30 cellular contexts compared by ENCODE assay signal in the genomic region with DNA sequence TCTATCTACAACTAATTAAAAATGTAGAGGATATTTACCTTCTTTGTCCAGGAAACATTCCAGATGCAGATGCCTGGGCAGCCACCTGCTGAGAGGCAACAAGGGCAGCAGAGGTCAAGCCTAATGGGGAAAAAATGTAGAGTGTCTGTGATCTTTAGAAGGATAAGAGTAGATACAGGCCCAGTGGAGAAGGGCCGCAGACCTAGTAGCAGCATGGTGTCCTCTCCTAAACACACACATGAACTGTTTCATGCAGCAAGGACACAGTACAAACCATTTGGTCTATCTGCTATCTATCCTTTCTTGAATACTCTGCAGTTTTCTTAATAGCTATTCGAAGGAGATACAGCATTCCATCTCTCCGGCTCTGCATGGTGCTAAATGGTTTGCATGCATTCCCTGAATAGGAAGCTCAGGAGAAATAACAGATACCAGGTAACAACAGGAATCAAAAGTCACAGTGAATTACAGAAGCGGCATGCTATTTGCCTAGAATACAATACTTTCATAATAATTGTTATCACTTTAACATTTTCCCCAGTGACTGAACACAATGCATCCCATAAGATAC.
A peak's percentile ranks its signal among the peaks of the same experiment; 100 is the strongest.
DNase-seq lines count a peak whose midpoint lies in the region; ATAC-seq and TF ChIP-seq lines count a peak whose summit lies in the region.
"Had no signal": no experiment of that assay in that cellular context is flagged by ENCODE, and none has a peak within 500 bp of the region (broad histone marks: within the 10 kb centered on the region; RNA-seq: fewer than 3 reads in every experiment).

No MANE protein-coding gene starts in this region.

- H3K4me3 ChIP-seq in upper lobe of right lung (no peak overlapping the region), prostate gland (no peak overlapping the region)
- H3K4me3 ChIP-seq: ascending aorta, esophagus muscularis mucosa, heart right ventricle, ovary, SJCRH30, upper lobe of left lung had no signal

- H3K9me3 ChIP-seq in upper lobe of right lung (no peaks in the 10 kb centered on the region), prostate gland (no peaks in the 10 kb centered on the region)
- H3K9me3 ChIP-seq: ascending aorta, esophagus muscularis mucosa, ovary, upper lobe of left lung had no signal

- intact Hi-C loops in upper lobe of right lung (cut with DNase I): no loop called here
- intact Hi-C loops in prostate gland (cut with DNase I): no loop called here

- H3K36me3 ChIP-seq in upper lobe of right lung (peaks cover 37% of the 10 kb centered on the region), prostate gland (no peaks in the 10 kb centered on the region)
- H3K36me3 ChIP-seq: ovary had no signal

- DNase-seq in DMS53 (lab: John Stamatoyannopoulos, UW): peak; percentile 41
- no peak for DNase-seq in DMS53 treated with DMSO at 0.1 percent for 48 hours (lab: John Stamatoyannopoulos, UW; ENCODE audit: unreplicated experiment)
- peak; percentile 86 for DNase-seq in SK-N-DZ (ENCODE audit: low spot score)
- peak; percentile 85 for DNase-seq in islet precursor cell
- no peak for DNase-seq in upper lobe of right lung
- no peak for DNase-seq in prostate gland (ENCODE audit: low spot score)
- DNase-seq in COLO829 (ENCODE audit: low spot score): no peak
- DNase-seq: activated CD8-positive, alpha-beta T cell treated with anti-CD3 and anti-CD28 coated beads, Interleukin-2, amount 10 ng/mL, durations not matched to agents 7 days and 5 days; activated effector memory CD4-positive, alpha-beta T cell treated with Interleukin-2 at 50 U/mL for 16 hours; activated naive CD8-positive, alpha-beta T cell treated with anti-CD3 and anti-CD28 coated beads for 36 hours; Calu3; cortex of kidney; foreskin keratinocyte; heart right ventricle; left ventricle myocardium superior; midbrain; naive thymus-derived CD4-positive, alpha-beta T cell; NCI-H1092 treated with DMSO at 0.1 percent for 48 hours; NCI-H2029; NCI-H226; NCI-H69; ovary; SJCRH30; T-helper 1 cell; upper lobe of left lung had no signal

- H3K27ac ChIP-seq in upper lobe of right lung (no peak overlapping the region), prostate gland (no peak overlapping the region)
- H3K27ac ChIP-seq: 22Rv1, ascending aorta, esophagus muscularis mucosa, foreskin keratinocyte, heart right ventricle, ovary, SJCRH30, upper lobe of left lung had no signal

- ATAC-seq in upper lobe of right lung (peak; percentile 28), HG03159 (IDR thresholded peaks at IDR 0.05; ENCODE audit: unreplicated experiment) (no peak)
- ATAC-seq: activated CD4-positive, CD25-positive, alpha-beta regulatory T cell treated with anti-CD3 and anti-CD28 coated beads, Interleukin-2, amount 50 U/mL, for 24 hours; activated CD8-positive, alpha-beta T cell treated with anti-CD3 and anti-CD28 coated beads, Interleukin-2, amount 10 ng/mL, durations not matched to agents 7 days and 5 days; foreskin keratinocyte; heart right ventricle; left ventricle myocardium superior; naive thymus-derived CD4-positive, alpha-beta T cell had no signal

- TF ChIP-seq CTCF in upper lobe of right lung (IDR thresholded peaks at IDR 0.05): no peak
- TF ChIP-seq CTCF in prostate gland (IDR thresholded peaks at IDR 0.05): no peak

- TF ChIP-seq POLR2A in prostate gland (IDR thresholded peaks at IDR 0.05): no peak

- H3K4me1 ChIP-seq in upper lobe of right lung: no peaks in the 10 kb centered on the region
- no peaks in the 10 kb centered on the region for H3K4me1 ChIP-seq in prostate gland (replicated peaks)
- H3K4me1 ChIP-seq: ascending aorta, foreskin keratinocyte had no signal

- WGBS in prostate gland: 83% methylated on average over 4 of the region's 4 CpGs

- H3K27me3 ChIP-seq in upper lobe of right lung: no peaks in the 10 kb centered on the region
- no peaks in the 10 kb centered on the region for H3K27me3 ChIP-seq in prostate gland (replicated peaks; ENCODE audit: insufficient read depth)
- H3K27me3 ChIP-seq: ascending aorta, esophagus muscularis mucosa, foreskin keratinocyte, ovary, SJCRH30, upper lobe of left lung had no signal

Comparison
In these comparisons a context has a peak if more than half of its experiments do, and no peak if none do; other contexts are left out.
1. DNase-seq: peak in DMS53 (single experiment), SK-N-DZ (single experiment) and islet precursor cell (single experiment); none in DMS53 treated with DMSO at 0.1 percent for 48 hours (single experiment), upper lobe of right lung (single experiment), prostate gland (single experiment) and COLO829 (single experiment).